ENCODE assay signal across 17 cellular contexts in the genomic region with DNA sequence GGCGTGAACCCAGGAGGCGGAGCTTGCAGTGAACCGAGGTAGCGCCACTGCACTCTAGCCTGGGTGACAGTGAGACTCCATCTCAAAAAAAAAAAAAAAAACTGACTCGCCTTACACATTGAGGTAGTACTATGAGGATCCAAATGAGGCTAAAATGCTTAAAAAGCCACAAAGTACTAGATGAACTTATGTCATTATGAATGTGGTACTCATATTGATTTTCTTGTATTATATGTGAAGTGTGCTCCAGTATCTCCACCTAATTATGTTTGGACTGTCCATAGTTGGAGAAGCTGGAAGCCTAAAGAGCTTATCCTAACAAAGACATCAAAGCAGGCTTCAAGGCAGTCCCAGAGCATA.
"Had no signal": no experiment of that assay in that cellular context is flagged by ENCODE, and none has a peak within 500 bp of the region (broad histone marks: within the 10 kb centered on the region; RNA-seq: fewer than 3 reads in every experiment).

No MANE protein-coding gene starts in this region.

- H3K36me3 ChIP-seq: heart left ventricle, sigmoid colon had no signal

- H3K4me1 ChIP-seq: foreskin keratinocyte had no signal

- H3K4me3 ChIP-seq: heart left ventricle, lung, sigmoid colon, skin epidermis had no signal

- H3K9me3 ChIP-seq: heart left ventricle, sigmoid colon had no signal

- H3K27ac ChIP-seq: foreskin keratinocyte, sigmoid colon, skin epidermis had no signal

- H3K27me3 ChIP-seq: foreskin keratinocyte, heart left ventricle, sigmoid colon had no signal

- DNase-seq: erythroblast; foreskin keratinocyte; heart left ventricle; hippocampal formation; left colon; left ventricle myocardium superior; mesenchymal stem cell; midbrain; posterior cingulate gyrus; sigmoid colon; stimulated activated CD4-positive, alpha-beta T cell treated with anti-CD3 and anti-CD28 coated beads, Interleukin-2, amount 100 ng/mL, for 24 hours; stimulated activated CD4-positive, alpha-beta T cell treated with anti-CD3 and anti-CD28 coated beads, Interleukin-4, amount 100 ng/mL, for 4 hours; stimulated activated naive B cell treated with anti-CD40 and anti-IgM and Interleukin-4, amounts not matched to agents 10 μg/mL and 1 μg/mL and 100 μg/mL, for 72 hours; stimulated activated naive CD8-positive, alpha-beta T cell treated with anti-CD3 and anti-CD28 coated beads, Interleukin-15, amount 100 ng/mL, for 72 hours; trophoblast cell had no signal
